8 cellular contexts compared by ENCODE assay signal in the genomic region with DNA sequence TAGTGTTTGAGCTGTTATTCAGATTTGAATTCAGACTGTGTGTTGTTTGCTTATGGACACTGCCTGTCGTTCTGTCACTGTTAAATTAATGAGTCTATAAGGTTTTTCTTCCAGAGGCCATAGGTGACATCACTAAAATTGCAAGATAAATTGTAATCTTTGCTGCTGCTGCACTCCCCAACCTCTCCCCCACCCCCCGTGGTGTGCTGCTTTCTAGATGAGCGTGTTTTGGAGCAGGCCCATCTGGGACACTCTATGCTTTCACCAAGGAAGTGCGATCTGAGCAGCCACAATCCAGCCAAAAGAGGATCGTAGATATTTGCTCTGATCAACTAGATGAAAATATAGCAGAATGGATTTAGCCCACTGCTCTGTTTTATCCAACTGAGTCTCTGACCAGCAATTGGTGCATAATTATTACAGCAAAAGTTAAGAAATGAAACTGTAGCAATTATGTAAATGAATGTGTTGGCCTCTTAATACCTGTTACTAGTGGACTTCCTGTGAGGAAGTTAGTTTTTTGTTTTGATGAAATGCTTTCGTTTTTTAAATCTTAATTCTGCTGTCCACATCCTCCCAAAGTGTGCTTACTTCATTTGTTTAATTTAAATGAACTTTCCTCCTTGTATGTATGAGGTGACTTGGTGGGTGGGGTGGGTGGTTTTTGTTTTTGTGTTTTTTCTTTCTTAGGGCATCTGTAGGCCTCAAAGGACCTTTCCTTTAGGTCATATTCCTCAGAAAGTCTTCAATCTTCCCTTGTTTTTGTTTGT. TPM values are rescaled to one million over a fixed set of nuclear protein-coding genes. Genes with fewer than 3 reads are reported as not detected.
DNase-seq lines count a peak whose midpoint lies in the region; ATAC-seq and TF ChIP-seq lines count a peak whose summit lies in the region.

No MANE protein-coding gene starts in this region.

- H3K36me3 ChIP-seq in OCI-LY3 (replicated peaks; ENCODE audit: low read depth, low read length): peaks cover 44% of the 10 kb centered on the region
- H3K36me3 ChIP-seq in smooth muscle cell (ENCODE audit: low read depth): no peaks in the 10 kb centered on the region
- peaks cover 32% of the 10 kb centered on the region for H3K36me3 ChIP-seq in effector memory CD4-positive, alpha-beta T cell (ENCODE audit: control insufficient read depth, insufficient read depth, low read length)

- H3K9ac ChIP-seq in OCI-LY3 (ENCODE audit: low read length) (peak overlapping the region; percentile 80), smooth muscle cell (ENCODE audit: low read depth) (no peak overlapping the region)

- DNase-seq in germinal center (ENCODE audit: low spot score): peak; percentile 30
- DNase-seq in smooth muscle cell (lab: John Stamatoyannopoulos, UW; ENCODE audit: unreplicated experiment): no peak
- no peak for DNase-seq in effector memory CD4-positive, alpha-beta T cell
- DNase-seq in activated effector memory CD4-positive, alpha-beta T cell treated with Interleukin-2 at 50 U/mL for 16 hours: no peak
- DNase-seq in anterior cingulate cortex (lab: John Stamatoyannopoulos, UW): no peak

- ATAC-seq in GM18867 (IDR thresholded peaks at IDR 0.05; ENCODE audit: unreplicated experiment) (peak; percentile 47), GM21367 (IDR thresholded peaks at IDR 0.05; ENCODE audit: unreplicated experiment) (no peak)

- H4K20me1 ChIP-seq in OCI-LY3 (ENCODE audit: insufficient read depth, low read length) (no peaks in the 10 kb centered on the region), smooth muscle cell (ENCODE audit: low read depth) (no peaks in the 10 kb centered on the region)

- H3K27me3 ChIP-seq in OCI-LY3 (ENCODE audit: low read depth, low read length): no peaks in the 10 kb centered on the region
- no peaks in the 10 kb centered on the region for H3K27me3 ChIP-seq in smooth muscle cell (ENCODE audit: low read depth)
- no peaks in the 10 kb centered on the region for H3K27me3 ChIP-seq in effector memory CD4-positive, alpha-beta T cell (replicated peaks; ENCODE audit: control insufficient read depth, insufficient read depth, low read length, poor library complexity, severe bottlenecking)

- H3K4me2 ChIP-seq in OCI-LY3 (ENCODE audit: low read length): peak overlapping the region; percentile 67
- no peak overlapping the region for H3K4me2 ChIP-seq in smooth muscle cell

- H3K4me1 ChIP-seq in OCI-LY3 (ENCODE audit: low read length): peaks cover 71% of the 10 kb centered on the region
- H3K4me1 ChIP-seq in smooth muscle cell (ENCODE audit: low read depth): no peaks in the 10 kb centered on the region
- H3K4me1 ChIP-seq in effector memory CD4-positive, alpha-beta T cell (ENCODE audit: control insufficient read depth, insufficient read depth, low read length, poor library complexity, severe bottlenecking): no peaks in the 10 kb centered on the region

- peak overlapping the region; percentile 7 for H3K4me3 ChIP-seq in OCI-LY3 (ENCODE audit: low read length)
- no peak overlapping the region for H3K4me3 ChIP-seq in smooth muscle cell
- H3K4me3 ChIP-seq in effector memory CD4-positive, alpha-beta T cell (ENCODE audit: insufficient read depth, low read depth, low read length, poor library complexity, severe bottlenecking): no peak overlapping the region

- H3K79me2 ChIP-seq in OCI-LY3 (ENCODE audit: low read length) (peaks cover 16% of the 10 kb centered on the region), smooth muscle cell (ENCODE audit: low read depth) (no peaks in the 10 kb centered on the region)

- H3K9me3 ChIP-seq in OCI-LY3 (ENCODE audit: insufficient read depth, low read length): no peaks in the 10 kb centered on the region
- no peaks in the 10 kb centered on the region for H3K9me3 ChIP-seq in smooth muscle cell (replicated peaks; ENCODE audit: low read depth)
- H3K9me3 ChIP-seq in effector memory CD4-positive, alpha-beta T cell (ENCODE audit: control insufficient read depth, low read length): no peaks in the 10 kb centered on the region

- H3K27ac ChIP-seq in OCI-LY3 (ENCODE audit: low read length) (peak overlapping the region; percentile 93), smooth muscle cell (ENCODE audit: low read depth) (peak overlapping the region; percentile 25)
- H3K27ac ChIP-seq in effector memory CD4-positive, alpha-beta T cell (ENCODE audit: insufficient read depth, low read length, poor library complexity, severe bottlenecking): no peak overlapping the region

- TF ChIP-seq CTCF in OCI-LY3 (IDR thresholded peaks at IDR 0.05; ENCODE audit: low read depth, low read length) (no peak), smooth muscle cell (IDR thresholded peaks at IDR 0.05; ENCODE audit: borderline replicate concordance, insufficient read depth, poor library complexity, severe bottlenecking) (no peak)

- no peak overlapping the region for H2AFZ ChIP-seq in OCI-LY3 (ENCODE audit: low read depth, low read length)
- no peak overlapping the region for H2AFZ ChIP-seq in smooth muscle cell (ENCODE audit: low read depth)

- 83% methylated on average over 6 of the region's 6 CpGs for WGBS in smooth muscle cell (ENCODE audit: low lambda C conversion rate)

- no peaks in the 10 kb centered on the region for H3F3A ChIP-seq in smooth muscle cell (ENCODE audit: low read depth)

RNA-seq across cellular contexts. Expression of a gene that starts 58.1 kb away (rescaled TPM):
- 40.2 and 59.1 TPM in 2 replicates for total RNA-seq in smooth muscle cell
- polyA plus RNA-seq in smooth muscle cell: 13.5 and 19.6 TPM in 2 replicates

RNA-seq across cellular contexts. Expression of a gene that starts 58.4 kb away (rescaled TPM):
- total RNA-seq in smooth muscle cell: 17.0 and 20.4 TPM in 2 replicates
- polyA plus RNA-seq in smooth muscle cell: 14.2 and 20.0 TPM in 2 replicates
